Comparison of ENCODE assay signal across 8 cellular contexts in the genomic region with DNA sequence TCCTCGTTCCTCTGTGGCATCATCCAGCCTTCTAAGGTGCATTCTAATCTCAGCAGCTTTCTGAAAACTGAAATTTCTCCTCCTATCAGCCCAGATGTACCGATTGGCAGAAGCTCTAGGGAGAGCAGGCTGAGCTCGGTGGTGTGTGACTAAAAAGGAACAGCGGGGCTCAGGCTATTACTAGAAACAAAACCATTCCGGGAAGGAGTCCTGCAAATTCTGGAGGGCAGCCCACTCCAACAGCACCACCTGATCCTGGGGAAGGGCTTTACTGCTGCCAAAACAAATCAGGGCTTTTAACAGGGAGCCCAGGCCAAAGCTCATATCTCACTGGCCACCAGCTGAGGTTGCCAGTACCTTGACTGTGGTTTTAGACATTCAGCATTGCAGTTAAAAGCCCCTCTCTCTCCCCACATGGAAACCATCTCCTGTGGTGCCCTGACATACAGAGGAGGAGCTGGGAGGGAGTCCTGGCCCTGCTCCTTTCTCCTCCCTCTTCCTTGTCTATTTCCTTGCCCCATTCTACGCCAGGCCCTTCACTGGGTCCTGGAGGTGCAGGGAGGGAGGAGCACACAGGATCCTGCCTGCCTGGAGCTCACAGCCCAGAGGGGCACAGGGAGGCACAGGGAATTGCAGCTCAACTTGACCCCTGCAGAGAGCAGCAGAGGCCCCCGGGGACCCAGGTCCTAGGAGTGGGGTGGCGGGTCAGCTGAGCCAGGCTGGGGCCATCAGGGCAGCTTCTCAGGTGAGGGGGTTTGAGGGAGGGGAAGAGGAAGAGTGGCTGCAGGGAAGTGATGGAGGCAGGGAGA. TPM values are rescaled to one million over a fixed set of nuclear protein-coding genes. Genes with fewer than 3 reads are reported as not detected.
DNase-seq lines count a peak whose midpoint lies in the region; ATAC-seq, FAIRE-seq and TF ChIP-seq lines count a peak whose summit lies in the region.

No MANE protein-coding gene starts in this region.

- H3K79me2 ChIP-seq in MM.1S (ENCODE audit: low read length) (no peaks in the 10 kb centered on the region), K562 (ENCODE audit: control insufficient read depth, insufficient read depth, low read length) (no peaks in the 10 kb centered on the region)

- TF ChIP-seq EP300 in K562 (IDR thresholded peaks at IDR 0.05; ENCODE audit: low read length), result no peak

- H2AFZ ChIP-seq in MM.1S (ENCODE audit: low read length) (peak overlapping the region; percentile 77), K562 (ENCODE audit: low read depth, low read length) (peak overlapping the region; percentile 83)

- H3K27ac Mint-ChIP-seq in stimulated activated memory B cell treated with anti-CD40 and anti-IgM and Interleukin-4, amounts not matched to agents 10 μg/mL and 1 μg/mL and 100 μg/mL, for 72 hours, result peak overlapping the region; percentile 85

- H3K36me3 Mint-ChIP-seq in stimulated activated memory B cell treated with anti-CD40 and anti-IgM and Interleukin-4, amounts not matched to agents 10 μg/mL and 1 μg/mL and 100 μg/mL, for 72 hours, result no peaks in the 10 kb centered on the region

- TF ChIP-seq RAD21 in K562 (CRISPR knock-in tag; conservative IDR thresholded peaks at IDR 0.05 in 1 of 2, IDR thresholded peaks at IDR 0.05 in 1 of 2), result no peak

- POLR2A ChIA-PET in BJ (lab: Charles Lee) (no interaction called here), K562 (lab: Yijun Ruan, JAX) (interaction anchor here (0.7 to 1.3 kb wide), 4 partner anchors 9 to 128 kb away, joined by 3 to 7 read pairs (median 3); no protein-coding TSS in a partner anchor)

- BruUV-seq in K562 (replicated peaks; lab: Mats Ljungman, UMichigan), result no TSS peak

- H3K4me1 Mint-ChIP-seq in stimulated activated memory B cell treated with anti-CD40 and anti-IgM and Interleukin-4, amounts not matched to agents 10 μg/mL and 1 μg/mL and 100 μg/mL, for 72 hours, result peaks cover 46% of the 10 kb centered on the region

- intact Hi-C loops in K562 (cut with micrococcal nuclease) (no loop called here), kidney (cut with DNase I) (no loop called here)

- H3K9me3 Mint-ChIP-seq in stimulated activated memory B cell treated with anti-CD40 and anti-IgM and Interleukin-4, amounts not matched to agents 10 μg/mL and 1 μg/mL and 100 μg/mL, for 72 hours, result no peaks in the 10 kb centered on the region

- H3K4me3 Mint-ChIP-seq in stimulated activated memory B cell treated with anti-CD40 and anti-IgM and Interleukin-4, amounts not matched to agents 10 μg/mL and 1 μg/mL and 100 μg/mL, for 72 hours, result peak overlapping the region; percentile 78

- TF ChIP-seq CTCF in BJ (IDR thresholded peaks at IDR 0.05; ENCODE audit: insufficient read depth, low read depth, low read length), result no peak
- no peak for TF ChIP-seq CTCF in MM.1S (IDR thresholded peaks at IDR 0.05; ENCODE audit: low read length)
- TF ChIP-seq CTCF in K562 (IDR thresholded peaks at IDR 0.05 in 2 of 3, conservative IDR thresholded peaks at IDR 0.05 in 1 of 3; ENCODE audit: insufficient read depth in 2 of 3, low read depth in 1 of 3, low read length in 3 of 3), result no peak
- no peak for TF ChIP-seq CTCF in kidney (IDR thresholded peaks at IDR 0.05; ENCODE audit: borderline replicate concordance, extremely low read depth, insufficient read depth)

- H3K36me3 ChIP-seq in BJ (ENCODE audit: control insufficient read depth, insufficient read depth, low read length) (no peaks in the 10 kb centered on the region), MM.1S (replicated peaks; ENCODE audit: insufficient read depth, low read length) (no peaks in the 10 kb centered on the region), K562 (ENCODE audit: control insufficient read depth, insufficient read depth, low read length) (no peaks in the 10 kb centered on the region), kidney (ENCODE audit: control insufficient read depth in 1 of 2, insufficient read depth in 2 of 2, low read length in 2 of 2) (peaks cover 0 to 3% of the 10 kb centered on the region in 2 donors)

- peak; percentile 20 for ATAC-seq in K562
- peak; percentile 6 for ATAC-seq in stimulated activated memory B cell treated with anti-CD40 and anti-IgM and Interleukin-4, amounts not matched to agents 10 μg/mL and 1 μg/mL and 100 μg/mL, for 72 hours
- no peak for ATAC-seq in HG02970 (IDR thresholded peaks at IDR 0.05; ENCODE audit: low FRiP score, unreplicated experiment)
- ATAC-seq in HG03521 (IDR thresholded peaks at IDR 0.05; ENCODE audit: unreplicated experiment), result no peak
- ATAC-seq in HG02981 (IDR thresholded peaks at IDR 0.05; ENCODE audit: unreplicated experiment), result no peak

- no peak for TF ChIP-seq POLR2A in K562 (conservative IDR thresholded peaks at IDR 0.05)

- H3K9me1 ChIP-seq in K562 (ENCODE audit: control insufficient read depth, insufficient read depth, low read length), result no peaks in the 10 kb centered on the region

- no peaks in the 10 kb centered on the region for H3K9me3 ChIP-seq in MM.1S (replicated peaks; ENCODE audit: insufficient read depth, low read length)
- no peaks in the 10 kb centered on the region for H3K9me3 ChIP-seq in K562 (replicated peaks; ENCODE audit: control insufficient read depth, insufficient read depth, low read depth, low read length)
- H3K9me3 ChIP-seq in kidney (ENCODE audit: control insufficient read depth in 1 of 2, low read length in 2 of 2), result no peaks in the 10 kb centered on the region

- 42% methylated on average over 7 of the region's 8 CpGs for WGBS in K562 (ENCODE audit: insufficient coverage, low coverage, missing lambda C conversion rate)

- H4K20me1 ChIP-seq in MM.1S (ENCODE audit: insufficient read depth, low read length) (no peaks in the 10 kb centered on the region), K562 (replicated peaks; ENCODE audit: control insufficient read depth, insufficient read depth, low read length) (no peaks in the 10 kb centered on the region)

- peaks cover 30% of the 10 kb centered on the region for H3F3A ChIP-seq in MM.1S (ENCODE audit: insufficient read depth, low read length)

- H3K27me3 Mint-ChIP-seq in stimulated activated memory B cell treated with anti-CD40 and anti-IgM and Interleukin-4, amounts not matched to agents 10 μg/mL and 1 μg/mL and 100 μg/mL, for 72 hours, result no peaks in the 10 kb centered on the region

- peak overlapping the region; percentile 41; the same call in 1 of the 2 replicates for H3K27ac ChIP-seq in MM.1S (ENCODE audit: low read length)
- H3K27ac ChIP-seq in K562 (ENCODE audit: extremely low read depth, low read depth, low read length), result no peak overlapping the region; the same call in 2 of the 3 replicates
- H3K27ac ChIP-seq in kidney (ENCODE audit: low read depth in 2 of 2, low read length in 2 of 2), result peak overlapping the region; percentile 81 to 96

- H3K4me2 ChIP-seq in MM.1S (ENCODE audit: low read depth, low read length) (peak overlapping the region; percentile 89), K562 (ENCODE audit: insufficient read depth, low read length) (peak overlapping the region; percentile 61; the same call in 1 of the 2 replicates)

- CTCF ChIA-PET in BJ (lab: Yijun Ruan, JAX) (interaction anchor here (0.5 to 1.8 kb wide), 4 partner anchors 14 to 107 kb away, joined by 3 to 6 read pairs (median 4); partner anchors contain the start of gene PLAAT2), K562 (lab: Yijun Ruan, JAX; ENCODE audit: low intra/inter-chr PET ratio) (no interaction called here)

- H3K4me1 ChIP-seq in MM.1S (ENCODE audit: low read length) (peaks cover 29% of the 10 kb centered on the region), K562 (replicated peaks in 1 of 2; ENCODE audit: control insufficient read depth in 2 of 2, insufficient read depth in 2 of 2, low read length in 2 of 2) (peaks cover 27 to 48% of the 10 kb centered on the region in 2 experiments), kidney (ENCODE audit: control insufficient read depth in 1 of 2, insufficient read depth in 1 of 2, low read depth in 1 of 2, low read length in 2 of 2) (peaks cover 28 to 36% of the 10 kb centered on the region in 2 donors)

- H3K4me3 ChIP-seq in BJ (ENCODE audit: low read depth, low read length) (peak overlapping the region; percentile 33), MM.1S (ENCODE audit: low read length) (peak overlapping the region; percentile 52), K562 (no peak overlapping the region), kidney (ENCODE audit: low read length in 2 of 2) (peak overlapping the region; percentile 59 to 83)

- H3K9ac ChIP-seq in MM.1S (ENCODE audit: low read length) (peak overlapping the region; percentile 49; the same call in 1 of the 2 replicates), K562 (ENCODE audit: insufficient read depth in 1 of 2, low read depth in 2 of 2, low read length in 2 of 2) (peak overlapping the region in 1 of 2 experiments; percentile 80; a peak in 1 of 4 replicates), kidney (ENCODE audit: low read length in 2 of 2) (peak overlapping the region; percentile 65 to 91)

- no peak for FAIRE-seq in K562 (lab: Jason Lieb, UNC)
- FAIRE-seq in kidney (lab: Jason Lieb, UNC), result no peak

- no peaks in the 10 kb centered on the region for H3K9me2 ChIP-seq in MM.1S (replicated peaks; ENCODE audit: insufficient read depth, low read length)

- in situ Hi-C loops in K562 (cut with MboI), result no loop called here

- peaks cover 2% of the 10 kb centered on the region; the same call in 1 of the 2 replicates for H3K27me3 ChIP-seq in BJ (ENCODE audit: control insufficient read depth, insufficient read depth, low read length)
- no peaks in the 10 kb centered on the region for H3K27me3 ChIP-seq in MM.1S (replicated peaks; ENCODE audit: insufficient read depth, low read length)
- H3K27me3 ChIP-seq in K562 (ENCODE audit: control insufficient read depth in 2 of 2, insufficient read depth in 2 of 2, low read length in 2 of 2), result no peaks in the 10 kb centered on the region

- no peak for DNase-seq in BJ (ENCODE audit: low read depth)
- DNase-seq in MM.1S, result peak; percentile 13
- DNase-seq in K562 (ENCODE audit: extremely low read depth in 1 of 4, low spot score in 3 of 4), result peak in 1 of 4 experiments; percentile 7
- no peak for DNase-seq in kidney

RNA-seq across cellular contexts. Expression of gene PLAAT4, which starts 0.9 kb away (rescaled TPM):
- polyA plus RNA-seq in BJ (2011; rRNA removed) (6.6 and 7.1 TPM in 2 replicates), K562 (2011; rRNA removed) (0.43 and 0.54 TPM in 2 replicates), K562 (2014; fragmentation: Illumina TruSeq; extraction: Trizol) (1.1 and 1.3 TPM in 2 replicates), K562 (2014; fragmentation: Nextera tagmentation; extraction: Ambion mirVana) (1 to 10 TPM; 1.2 to 2.1 TPM), K562 (2014; rRNA removed) (0.57 and 1.7 TPM in 2 replicates), kidney (ENCODE audit: insufficient read depth, low read depth, low replicate concordance) (579 TPM)
- 1.2 and 3.2 TPM in 2 replicates for polyA minus RNA-seq in BJ (2011; rRNA and poly(A)+ RNA removed)
- total RNA-seq in K562 (2011; cell fraction: chromatin; rRNA removed; ENCODE audit: low replicate concordance), result not detected in 2 replicates
- 0.67 TPM in 1 of 2 replicates, not detected in the other for total RNA-seq in K562 (2011; cell fraction: nucleolus; rRNA removed)
- total RNA-seq in K562 (2011; cell fraction: nucleoplasm; rRNA removed), result 0.51 TPM in 1 of 2 replicates, not detected in the other
- total RNA-seq in K562 (2014; rRNA removed) (0.37 TPM in 1 of 2 replicates, not detected in the other), K562 (2014; rRNA removed; fragmentation: Illumina TruSeq; extraction: Trizol) (0.99 and 1.0 TPM in 2 replicates), K562 (2015; rRNA removed; fragmentation: Illumina TruSeq; extraction: Trizol) (2.0 and 3.0 TPM in 2 replicates), K562 (2021) (0.80 and 1.2 TPM in 2 replicates), kidney (111 TPM)
- polyA plus RNA-seq in K562 (2011; cell fraction: cytosol; rRNA removed), result 0.19 and 0.60 TPM in 2 replicates
- polyA plus RNA-seq in K562 (2011; cell fraction: nucleus; rRNA removed), result 0.20 and 0.47 TPM in 2 replicates
- polyA plus RNA-seq in K562 (2012), result 2.3 and 7.2 TPM in 2 replicates
- 0.84 TPM in 1 of 2 replicates, not detected in the other for polyA minus RNA-seq in K562 (2011; rRNA and poly(A)+ RNA removed)
- polyA minus RNA-seq in K562 (2011; cell fraction: cytosol; rRNA and poly(A)+ RNA removed), result 1.2 TPM in 1 of 2 replicates, not detected in the other
- polyA minus RNA-seq in K562 (2011; cell fraction: nucleus; rRNA and poly(A)+ RNA removed), result not detected in 2 replicates

RNA-seq across cellular contexts. Expression of gene PLAAT2, which starts 25.7 kb away (rescaled TPM):
- polyA plus RNA-seq in BJ (2011; rRNA removed) (not detected in 2 replicates), K562 (2011; rRNA removed) (not detected in 2 replicates), K562 (2014; fragmentation: Illumina TruSeq; extraction: Trizol) (not detected in 2 replicates), K562 (2014; fragmentation: Nextera tagmentation; extraction: Ambion mirVana) (not detected), K562 (2014; rRNA removed) (not detected in 2 replicates), kidney (ENCODE audit: insufficient read depth, low read depth, low replicate concordance) (49.5 TPM)
- polyA minus RNA-seq in BJ (2011; rRNA and poly(A)+ RNA removed), result not detected in 2 replicates
- not detected in 2 replicates for total RNA-seq in K562 (2011; cell fraction: chromatin; rRNA removed; ENCODE audit: low replicate concordance)
- not detected in 2 replicates for total RNA-seq in K562 (2011; cell fraction: nucleolus; rRNA removed)
- not detected in 2 replicates for total RNA-seq in K562 (2011; cell fraction: nucleoplasm; rRNA removed)
- total RNA-seq in K562 (2014; rRNA removed) (not detected in 2 replicates), K562 (2014; rRNA removed; fragmentation: Illumina TruSeq; extraction: Trizol) (not detected in 2 replicates), K562 (2015; rRNA removed; fragmentation: Illumina TruSeq; extraction: Trizol) (not detected in 2 replicates), K562 (2021) (not detected in 2 replicates), kidney (1.3 TPM)
- not detected in 2 replicates for polyA plus RNA-seq in K562 (2011; cell fraction: cytosol; rRNA removed)
- polyA plus RNA-seq in K562 (2011; cell fraction: nucleus; rRNA removed), result not detected in 2 replicates
- not detected in 2 replicates for polyA plus RNA-seq in K562 (2012)
- not detected in 2 replicates for polyA minus RNA-seq in K562 (2011; rRNA and poly(A)+ RNA removed)
- not detected in 2 replicates for polyA minus RNA-seq in K562 (2011; cell fraction: cytosol; rRNA and poly(A)+ RNA removed)
- not detected in 2 replicates for polyA minus RNA-seq in K562 (2011; cell fraction: nucleus; rRNA and poly(A)+ RNA removed)

RNA-seq across cellular contexts. Expression of gene LGALS12, which starts 31.6 kb away (rescaled TPM):
- polyA plus RNA-seq in BJ (2011; rRNA removed) (not detected in 2 replicates), K562 (2011; rRNA removed) (8.0 and 9.5 TPM in 2 replicates), K562 (2014; fragmentation: Illumina TruSeq; extraction: Trizol) (5.0 and 5.7 TPM in 2 replicates), K562 (2014; fragmentation: Nextera tagmentation; extraction: Ambion mirVana) (under 1 TPM; 0.66 to 0.99 TPM), K562 (2014; rRNA removed) (3.6 and 5.2 TPM in 2 replicates), kidney (ENCODE audit: insufficient read depth, low read depth, low replicate concordance) (0.32 TPM)
- polyA minus RNA-seq in BJ (2011; rRNA and poly(A)+ RNA removed), result not detected in 2 replicates
- 1.3 and 4.1 TPM in 2 replicates for total RNA-seq in K562 (2011; cell fraction: chromatin; rRNA removed; ENCODE audit: low replicate concordance)
- 1.4 and 3.0 TPM in 2 replicates for total RNA-seq in K562 (2011; cell fraction: nucleolus; rRNA removed)
- 1.6 and 1.9 TPM in 2 replicates for total RNA-seq in K562 (2011; cell fraction: nucleoplasm; rRNA removed)
- total RNA-seq in K562 (2014; rRNA removed) (5.1 TPM in 2 replicates), K562 (2014; rRNA removed; fragmentation: Illumina TruSeq; extraction: Trizol) (2.2 and 2.9 TPM in 2 replicates), K562 (2015; rRNA removed; fragmentation: Illumina TruSeq; extraction: Trizol) (4.7 and 5.2 TPM in 2 replicates), K562 (2021) (4.5 and 5.1 TPM in 2 replicates), kidney (0.44 TPM)
- 11.8 and 13.9 TPM in 2 replicates for polyA plus RNA-seq in K562 (2011; cell fraction: cytosol; rRNA removed)
- polyA plus RNA-seq in K562 (2011; cell fraction: nucleus; rRNA removed), result 6.9 and 7.5 TPM in 2 replicates
- 5.1 and 15.0 TPM in 2 replicates for polyA plus RNA-seq in K562 (2012)
- polyA minus RNA-seq in K562 (2011; rRNA and poly(A)+ RNA removed), result 3.5 and 4.7 TPM in 2 replicates
- polyA minus RNA-seq in K562 (2011; cell fraction: cytosol; rRNA and poly(A)+ RNA removed), result 2.7 and 3.4 TPM in 2 replicates
- polyA minus RNA-seq in K562 (2011; cell fraction: nucleus; rRNA and poly(A)+ RNA removed), result 2.6 and 2.9 TPM in 2 replicates

RNA-seq across cellular contexts. Expression of gene PLAAT5, which starts 46.5 kb away (rescaled TPM):
- polyA plus RNA-seq in BJ (2011; rRNA removed), result not detected in 2 replicates
- polyA minus RNA-seq in BJ (2011; rRNA and poly(A)+ RNA removed), result not detected in 2 replicates
- not detected in 2 replicates for total RNA-seq in K562 (2011; cell fraction: chromatin; rRNA removed; ENCODE audit: low replicate concordance)
- not detected in 2 replicates for total RNA-seq in K562 (2011; cell fraction: nucleolus; rRNA removed)
- total RNA-seq in K562 (2011; cell fraction: nucleoplasm; rRNA removed), result not detected in 2 replicates
- not detected in 2 replicates for total RNA-seq in K562 (2014; rRNA removed)
- total RNA-seq in K562 (2014; rRNA removed; fragmentation: Illumina TruSeq; extraction: Trizol), result not detected in 2 replicates
- total RNA-seq in K562 (2015; rRNA removed; fragmentation: Illumina TruSeq; extraction: Trizol), result not detected in 2 replicates
- not detected in 2 replicates for total RNA-seq in K562 (2021)
- not detected in 2 replicates for polyA plus RNA-seq in K562 (2011; rRNA removed)
- polyA plus RNA-seq in K562 (2011; cell fraction: cytosol; rRNA removed), result not detected in 2 replicates
- polyA plus RNA-seq in K562 (2011; cell fraction: nucleus; rRNA removed), result not detected in 2 replicates
- polyA plus RNA-seq in K562 (2012), result 0.05 TPM in 1 of 2 replicates, not detected in the other
- not detected in 2 replicates for polyA plus RNA-seq in K562 (2014; fragmentation: Illumina TruSeq; extraction: Trizol)
- polyA plus RNA-seq in K562 (2014; fragmentation: Nextera tagmentation; extraction: Ambion mirVana), result not detected
- not detected in 2 replicates for polyA plus RNA-seq in K562 (2014; rRNA removed)
- polyA minus RNA-seq in K562 (2011; rRNA and poly(A)+ RNA removed), result not detected in 2 replicates
- polyA minus RNA-seq in K562 (2011; cell fraction: cytosol; rRNA and poly(A)+ RNA removed), result not detected in 2 replicates
- polyA minus RNA-seq in K562 (2011; cell fraction: nucleus; rRNA and poly(A)+ RNA removed), result not detected in 2 replicates
- total RNA-seq in kidney, result 0.72 TPM
- polyA plus RNA-seq in kidney (ENCODE audit: insufficient read depth, low read depth, low replicate concordance), result 7.6 TPM

Comparison
In these comparisons a context has a peak if more than half of its experiments do, and no peak if none do; other contexts are left out.
1. ATAC-seq: peak in K562 (single experiment) and stimulated activated memory B cell treated with anti-CD40 and anti-IgM and Interleukin-4, amounts not matched to agents 10 μg/mL and 1 μg/mL and 100 μg/mL, for 72 hours (single experiment); none in HG02970 (single experiment), HG03521 (single experiment) and HG02981 (single experiment).
2. RNA of gene PLAAT4, which starts 0.9 kb away (polyA plus RNA-seq): 579 TPM in kidney (single experiment); 6.6 to 7.1 TPM in BJ and 0.19 to 7.2 TPM in K562; every median in the first group is over 10 times any median in the second.
3. RNA of gene PLAAT2, which starts 25.7 kb away (polyA plus RNA-seq): 49.5 TPM in kidney (single experiment); not detected in BJ and not detected in K562; every median in the first group is over 10 times any median in the second.